In the genomic region with DNA sequence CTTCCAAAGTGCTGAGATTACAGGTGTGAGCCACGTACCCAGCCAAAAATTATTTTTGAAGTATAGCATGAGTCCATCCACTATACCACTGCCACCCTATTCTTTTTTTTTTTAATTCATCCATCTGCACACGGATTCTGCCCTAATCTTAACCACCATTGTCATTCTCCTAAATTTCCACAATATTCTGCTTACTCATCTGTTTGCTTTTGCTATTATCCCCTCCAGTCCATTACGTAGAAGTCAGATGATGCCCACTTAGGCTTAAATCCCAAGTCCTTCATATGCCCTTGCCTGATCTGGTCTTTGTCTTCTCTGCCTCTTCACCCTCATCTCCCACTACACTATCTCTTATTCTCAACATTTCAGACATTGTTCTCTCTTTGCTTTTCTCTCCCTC, we compare ENCODE assay signal across 19 cellular contexts.
"Had no signal": no experiment of that assay in that cellular context is flagged by ENCODE, and none has a peak within 500 bp of the region (broad histone marks: within the 10 kb centered on the region; RNA-seq: fewer than 3 reads in every experiment).

No MANE protein-coding gene starts in this region.

- FAIRE-seq: bronchial epithelial cell, frontal cortex, keratinocyte had no signal

- H3K4me3 Mint-ChIP-seq: activated CD4-positive, alpha-beta memory T cell treated with anti-CD3 and anti-CD28 coated beads for 36 hours; activated naive CD8-positive, alpha-beta T cell treated with anti-CD3 and anti-CD28 coated beads, Interleukin-2, amount 10 ng/mL, durations not matched to agents 7 days and 5 days; activated T-cell treated with anti-CD3 and anti-CD28 coated beads, Interleukin-2, amount 50 U/mL, for 72 hours; stimulated activated naive CD8-positive, alpha-beta T cell treated with anti-CD3 and anti-CD28 coated beads, Interleukin-15, amount 100 ng/mL, for 72 hours had no signal

- H3K36me3 Mint-ChIP-seq: activated CD4-positive, alpha-beta memory T cell treated with anti-CD3 and anti-CD28 coated beads for 36 hours had no signal

- ATAC-seq: activated T-cell treated with anti-CD3 and anti-CD28 coated beads, Interleukin-2, amount 50 U/mL, for 72 hours; heart right ventricle; stimulated activated naive CD8-positive, alpha-beta T cell treated with anti-CD3 and anti-CD28 coated beads, Interleukin-15, amount 100 ng/mL, for 72 hours had no signal

- H3K4me1 Mint-ChIP-seq: activated naive CD8-positive, alpha-beta T cell treated with anti-CD3 and anti-CD28 coated beads, Interleukin-2, amount 10 ng/mL, durations not matched to agents 7 days and 5 days; stimulated activated naive CD8-positive, alpha-beta T cell treated with anti-CD3 and anti-CD28 coated beads, Interleukin-15, amount 100 ng/mL, for 72 hours had no signal

- H3K27ac Mint-ChIP-seq: activated CD4-positive, alpha-beta memory T cell treated with anti-CD3 and anti-CD28 coated beads for 36 hours; activated naive CD8-positive, alpha-beta T cell treated with anti-CD3 and anti-CD28 coated beads, Interleukin-2, amount 10 ng/mL, durations not matched to agents 7 days and 5 days; activated T-cell treated with anti-CD3 and anti-CD28 coated beads, Interleukin-2, amount 50 U/mL, for 72 hours; stimulated activated naive CD8-positive, alpha-beta T cell treated with anti-CD3 and anti-CD28 coated beads, Interleukin-15, amount 100 ng/mL, for 72 hours had no signal

- H3K27me3 Mint-ChIP-seq: activated CD4-positive, alpha-beta memory T cell treated with anti-CD3 and anti-CD28 coated beads for 36 hours; activated naive CD8-positive, alpha-beta T cell treated with anti-CD3 and anti-CD28 coated beads, Interleukin-2, amount 10 ng/mL, durations not matched to agents 7 days and 5 days; stimulated activated naive CD8-positive, alpha-beta T cell treated with anti-CD3 and anti-CD28 coated beads, Interleukin-15, amount 100 ng/mL, for 72 hours had no signal

- H3K36me3 ChIP-seq: colonic mucosa, left lung, thoracic aorta, uterus had no signal

- H3K9ac ChIP-seq: parathyroid adenoma had no signal

- H3K4me1 ChIP-seq: colonic mucosa, parathyroid adenoma had no signal

- H3K9me3 Mint-ChIP-seq: activated CD4-positive, alpha-beta memory T cell treated with anti-CD3 and anti-CD28 coated beads for 36 hours; activated naive CD8-positive, alpha-beta T cell treated with anti-CD3 and anti-CD28 coated beads, Interleukin-2, amount 10 ng/mL, durations not matched to agents 7 days and 5 days; activated T-cell treated with anti-CD3 and anti-CD28 coated beads, Interleukin-2, amount 50 U/mL, for 72 hours; stimulated activated naive CD8-positive, alpha-beta T cell treated with anti-CD3 and anti-CD28 coated beads, Interleukin-15, amount 100 ng/mL, for 72 hours had no signal

- DNase-seq: activated CD4-positive, alpha-beta memory T cell treated with anti-CD3 and anti-CD28 coated beads for 36 hours; activated CD8-positive, alpha-beta memory T cell treated with anti-CD3 and anti-CD28 coated beads, Interleukin-2, amount 50 U/mL, for 4 hours; activated gamma-delta T cell treated with Interleukin-2 at 50 U/mL for 16 hours; activated naive CD8-positive, alpha-beta T cell treated with anti-CD3 and anti-CD28 coated beads, Interleukin-2, amount 10 ng/mL, durations not matched to agents 7 days and 5 days; activated T-cell treated with anti-CD3 and anti-CD28 coated beads, Interleukin-2, amount 50 U/mL, for 72 hours; anterior cingulate cortex; colonic mucosa; heart right ventricle; left lung; stimulated activated CD4-positive, alpha-beta T cell treated with anti-CD3 and anti-CD28 coated beads, Interleukin-15, amount 100 ng/mL, for 24 hours; stimulated activated CD4-positive, alpha-beta T cell treated with anti-CD3 and anti-CD28 coated beads, Interleukin-4, amount 100 ng/mL, for 24 hours; stimulated activated naive CD8-positive, alpha-beta T cell treated with anti-CD3 and anti-CD28 coated beads, Interleukin-15, amount 100 ng/mL, for 72 hours; T-helper 9 cell; uterus had no signal

- H3K4me3 ChIP-seq: colonic mucosa, heart right ventricle, left lung, thoracic aorta, uterus had no signal

- H3K27ac ChIP-seq: colonic mucosa, heart right ventricle, parathyroid adenoma, uterus had no signal

- H3K27me3 ChIP-seq: colonic mucosa, uterus had no signal

- H2AFZ ChIP-seq: parathyroid adenoma had no signal

- H3K9me3 ChIP-seq: colonic mucosa, heart right ventricle, left lung, thoracic aorta, uterus had no signal
